9 cellular contexts compared by ENCODE assay signal in genomic region chr6:107075951-107076381, GRCh38. TPM values are rescaled to one million over a fixed set of nuclear protein-coding genes. Genes with fewer than 3 reads are reported as not detected.
DNase-seq lines count a peak whose midpoint lies in the region; ATAC-seq and TF ChIP-seq lines count a peak whose summit lies in the region.
"Had no signal": no experiment of that assay in that cellular context is flagged by ENCODE, and none has a peak within 500 bp of the region (broad histone marks: within the 10 kb centered on the region; RNA-seq: fewer than 3 reads in every experiment).

No MANE protein-coding gene starts in this region.

- H3K9ac ChIP-seq in skeletal muscle satellite cell (ENCODE audit: low read depth, low read length): no peak overlapping the region

- H3K4me3 ChIP-seq in foreskin fibroblast (ENCODE audit: low read depth in 1 of 2, low read length in 2 of 2): no peak overlapping the region
- H3K4me3 ChIP-seq in skeletal muscle satellite cell (ENCODE audit: low read length): no peak overlapping the region
- H3K4me3 ChIP-seq: esophagus squamous epithelium had no signal

- TF ChIP-seq CTCF in foreskin fibroblast (IDR thresholded peaks at IDR 0.05; ENCODE audit: low read depth, low read length): peak; percentile 30

- peaks cover 7% of the 10 kb centered on the region for H3K4me1 ChIP-seq in skeletal muscle satellite cell (ENCODE audit: control insufficient read depth, insufficient read depth, low read length)
- H3K4me1 ChIP-seq: esophagus squamous epithelium had no signal

- ATAC-seq in GM18519 (IDR thresholded peaks at IDR 0.05; ENCODE audit: low FRiP score, unreplicated experiment): no peak

- H3K36me3 ChIP-seq in skeletal muscle satellite cell (ENCODE audit: insufficient read depth, low read length): no peaks in the 10 kb centered on the region

- no peaks in the 10 kb centered on the region for H3K9me3 ChIP-seq in skeletal muscle satellite cell (replicated peaks; ENCODE audit: low read length)
- H3K9me3 ChIP-seq: esophagus squamous epithelium had no signal

- H3K27me3 ChIP-seq in skeletal muscle satellite cell (ENCODE audit: control insufficient read depth, insufficient read depth, low read length): no peaks in the 10 kb centered on the region
- H3K27me3 ChIP-seq: esophagus squamous epithelium had no signal

- H3K4me2 ChIP-seq in skeletal muscle satellite cell (ENCODE audit: low read length): peak overlapping the region; percentile 63

- DNase-seq in NCI-H2196 treated with DMSO at 0.1 percent for 48 hours (lab: John Stamatoyannopoulos, UW; ENCODE audit: unreplicated experiment) (peak; percentile 5), NCI-H2196 (lab: John Stamatoyannopoulos, UW; ENCODE audit: unreplicated experiment) (no peak), foreskin fibroblast (peak; percentile 38 to 43), retina (no peak), NCI-H345 (lab: John Stamatoyannopoulos, UW) (no peak)
- DNase-seq: esophagus squamous epithelium had no signal

TF ChIP-seq in PFSK-1, 5 proteins besides CTCF, POLR2A, EP300 and RAD21:
- TF ChIP-seq SIN3A (IDR thresholded peaks at IDR 0.05; ENCODE audit: borderline replicate concordance, insufficient read depth, low read length): peak; percentile 43; the same call in 1 of the 2 replicates
- TF ChIP-seq FOXP2 (optimal IDR thresholded peaks at IDR 0.05; ENCODE audit: borderline replicate concordance, extremely low read depth, extremely low read length, insufficient read depth): no peak

RNA-seq across cellular contexts. Expression of gene BEND3, which starts 39.3 kb away (rescaled TPM):
- 2.7 TPM for polyA plus RNA-seq in PFSK-1 (2012; ENCODE audit: insufficient read length, low read depth)
- total RNA-seq in skeletal muscle satellite cell (2012; rRNA removed): 3.5 and 4.3 TPM in 2 replicates

RNA-seq across cellular contexts. Expression of gene MTRES1, which starts 48.0 kb away (rescaled TPM):
- polyA plus RNA-seq in PFSK-1 (2012; ENCODE audit: insufficient read length, low read depth): 7.3 TPM
- total RNA-seq in skeletal muscle satellite cell (2012; rRNA removed): 12.7 and 17.2 TPM in 2 replicates

Comparison
In these comparisons a context has a peak if more than half of its experiments do, and no peak if none do; other contexts are left out.
1. DNase-seq: peak in NCI-H2196 treated with DMSO at 0.1 percent for 48 hours (single experiment) and foreskin fibroblast (2 of 2); none in NCI-H2196 (single experiment), retina (single experiment) and NCI-H345 (single experiment).